In the genomic region with DNA sequence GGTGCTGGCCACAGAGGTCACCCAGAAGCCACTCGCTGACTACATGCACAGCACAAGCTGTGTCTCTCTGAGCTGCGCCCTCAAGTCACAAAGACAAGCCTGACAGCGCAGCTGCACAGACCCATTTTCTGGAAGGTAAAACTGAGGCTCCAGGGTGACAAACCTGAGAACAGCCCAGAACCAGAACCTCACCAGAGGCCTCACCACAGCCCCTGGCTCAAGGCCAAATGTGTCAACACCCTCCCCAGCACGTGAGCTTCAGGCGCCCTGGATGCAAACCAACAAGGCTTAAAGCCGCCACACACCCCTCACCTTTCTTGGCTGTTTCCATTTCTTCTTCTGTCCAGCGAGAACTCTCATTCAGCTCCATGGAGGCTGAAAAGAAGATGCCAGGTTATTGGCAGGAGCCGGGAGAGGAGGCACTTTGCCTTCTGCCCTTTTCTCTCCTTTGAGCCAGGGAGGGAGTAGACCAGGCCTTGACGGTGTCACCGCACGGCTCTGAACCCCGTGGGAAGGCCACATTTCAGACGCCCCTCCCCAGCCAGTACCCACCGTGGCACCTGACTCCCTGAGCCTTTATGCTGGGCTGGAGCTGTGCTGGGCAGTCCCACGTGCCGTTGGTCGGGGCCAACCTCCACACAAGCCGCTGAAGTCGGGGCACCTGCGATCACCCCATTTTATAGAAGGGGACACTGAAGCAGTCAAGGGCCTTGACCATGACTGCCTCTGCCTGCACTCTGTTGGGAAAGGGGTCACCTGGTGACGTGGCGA, we compare ENCODE assay signal across 11 cellular contexts.
DNase-seq lines count a peak whose midpoint lies in the region; ATAC-seq and TF ChIP-seq lines count a peak whose summit lies in the region.
"Had no signal": no experiment of that assay in that cellular context is flagged by ENCODE, and none has a peak within 500 bp of the region (broad histone marks: within the 10 kb centered on the region; RNA-seq: fewer than 3 reads in every experiment).

No MANE protein-coding gene starts in this region.

- peaks cover 0 to 46% (median 21%) of the 10 kb centered on the region in 4 donors for H3K36me3 ChIP-seq in sigmoid colon

- no peaks in the 10 kb centered on the region for H3K9me3 ChIP-seq in sigmoid colon

- no peak for ATAC-seq in HG03342 (IDR thresholded peaks at IDR 0.05; ENCODE audit: unreplicated experiment)
- ATAC-seq in activated naive CD8-positive, alpha-beta T cell treated with anti-CD3 and anti-CD28 coated beads, Interleukin-2, amount 50 U/mL, for 24 hours = no peak
- ATAC-seq: activated T-cell treated with anti-CD3 and anti-CD28 coated beads, Interleukin-2, amount 50 U/mL, for 4 hours had no signal

- 70 to 86% methylated on average over 22 of the region's 22 CpGs for WGBS in sigmoid colon, 2 donors

- peak overlapping the region in 49 of 59 donors; percentile 8 to 99 (median 83) for H3K27ac ChIP-seq in dorsolateral prefrontal cortex
- peak overlapping the region; percentile 94 to 99 (median 96) for H3K27ac ChIP-seq in sigmoid colon

- TF ChIP-seq EP300 in sigmoid colon (IDR thresholded peaks at IDR 0.05) = no peak

- H3K4me1 Mint-ChIP-seq in activated naive CD8-positive, alpha-beta T cell treated with anti-CD3 and anti-CD28 coated beads, Interleukin-2, amount 50 U/mL, for 24 hours = peaks cover 2% of the 10 kb centered on the region

- H3K4me3 ChIP-seq in dorsolateral prefrontal cortex (no peak overlapping the region), sigmoid colon (no peak overlapping the region)

- intact Hi-C loops in dorsolateral prefrontal cortex (cut with DNase I) (loop anchor here in 1 of 2 donors (5.0 kb wide), 1 partner anchor 59 kb away; no protein-coding TSS in a partner anchor), sigmoid colon (cut with DNase I) (no loop called here)

- TF ChIP-seq CTCF in dorsolateral prefrontal cortex (IDR thresholded peaks at IDR 0.05 in 54 of 56, conservative IDR thresholded peaks at IDR 0.05 in 2 of 56; ENCODE audit: low read depth in 1 of 56, partially characterized antibody in 56 of 56) (no peak), sigmoid colon (IDR thresholded peaks at IDR 0.05) (no peak)

- no peaks in the 10 kb centered on the region for H3K9me3 Mint-ChIP-seq in activated naive CD8-positive, alpha-beta T cell treated with anti-CD3 and anti-CD28 coated beads, Interleukin-2, amount 50 U/mL, for 24 hours
- H3K9me3 Mint-ChIP-seq: activated T-cell treated with anti-CD3 and anti-CD28 coated beads, Interleukin-2, amount 50 U/mL, for 4 hours; nephron progenitor cell had no signal

- H3K36me3 Mint-ChIP-seq in activated naive CD8-positive, alpha-beta T cell treated with anti-CD3 and anti-CD28 coated beads, Interleukin-2, amount 50 U/mL, for 24 hours (ENCODE audit: low read depth) = peaks cover 13% of the 10 kb centered on the region

- TF ChIP-seq POLR2A in sigmoid colon (IDR thresholded peaks at IDR 0.05) = no peak

- no peaks in the 10 kb centered on the region for H3K27me3 Mint-ChIP-seq in activated naive CD8-positive, alpha-beta T cell treated with anti-CD3 and anti-CD28 coated beads, Interleukin-2, amount 50 U/mL, for 24 hours

- H3K4me3 Mint-ChIP-seq in activated naive CD8-positive, alpha-beta T cell treated with anti-CD3 and anti-CD28 coated beads, Interleukin-2, amount 50 U/mL, for 24 hours = no peak overlapping the region
- H3K4me3 Mint-ChIP-seq: activated T-cell treated with anti-CD3 and anti-CD28 coated beads, Interleukin-2, amount 50 U/mL, for 4 hours; nephron progenitor cell had no signal

- no peaks in the 10 kb centered on the region for H3K27me3 ChIP-seq in dorsolateral prefrontal cortex
- no peaks in the 10 kb centered on the region for H3K27me3 ChIP-seq in sigmoid colon

- no peak overlapping the region for H3K27ac Mint-ChIP-seq in activated naive CD8-positive, alpha-beta T cell treated with anti-CD3 and anti-CD28 coated beads, Interleukin-2, amount 50 U/mL, for 24 hours
- H3K27ac Mint-ChIP-seq: nephron progenitor cell had no signal

- H3K4me1 ChIP-seq in sigmoid colon = peaks cover 0 to 97% (median 91%) of the 10 kb centered on the region in 4 donors

- DNase-seq in DMS53 (lab: John Stamatoyannopoulos, UW) (peak; percentile 41), DMS53 treated with DMSO at 0.1 percent for 48 hours (lab: John Stamatoyannopoulos, UW; ENCODE audit: unreplicated experiment) (no peak), NCI-H2029 treated with DMSO at 0.1 percent for 48 hours (lab: John Stamatoyannopoulos, UW) (peak; percentile 58), dorsolateral prefrontal cortex (no peak), sigmoid colon (peak; percentile 93), activated gamma-delta T cell (lab: John Stamatoyannopoulos, UW) (no peak)
- DNase-seq in activated naive CD8-positive, alpha-beta T cell treated with anti-CD3 and anti-CD28 coated beads, Interleukin-2, amount 50 U/mL, for 24 hours = no peak
- DNase-seq: activated T-cell treated with anti-CD3 and anti-CD28 coated beads, Interleukin-2, amount 50 U/mL, for 4 hours; nephron progenitor cell; stimulated activated CD4-positive, alpha-beta T cell treated with anti-CD3 and anti-CD28 coated beads, Interleukin-2, amount 100 ng/mL, for 24 hours had no signal

Comparison
In these comparisons a context has a peak if more than half of its experiments do, and no peak if none do; other contexts are left out.
1. DNase-seq: peak in DMS53 (single experiment), NCI-H2029 treated with DMSO at 0.1 percent for 48 hours (single experiment) and sigmoid colon (single experiment); none in DMS53 treated with DMSO at 0.1 percent for 48 hours (single experiment), dorsolateral prefrontal cortex (0 of 10), activated naive CD8-positive, alpha-beta T cell treated with anti-CD3 and anti-CD28 coated beads, Interleukin-2, amount 50 U/mL, for 24 hours (single experiment) and activated gamma-delta T cell (single experiment).